17 cellular contexts compared by ENCODE assay signal in the genomic region with DNA sequence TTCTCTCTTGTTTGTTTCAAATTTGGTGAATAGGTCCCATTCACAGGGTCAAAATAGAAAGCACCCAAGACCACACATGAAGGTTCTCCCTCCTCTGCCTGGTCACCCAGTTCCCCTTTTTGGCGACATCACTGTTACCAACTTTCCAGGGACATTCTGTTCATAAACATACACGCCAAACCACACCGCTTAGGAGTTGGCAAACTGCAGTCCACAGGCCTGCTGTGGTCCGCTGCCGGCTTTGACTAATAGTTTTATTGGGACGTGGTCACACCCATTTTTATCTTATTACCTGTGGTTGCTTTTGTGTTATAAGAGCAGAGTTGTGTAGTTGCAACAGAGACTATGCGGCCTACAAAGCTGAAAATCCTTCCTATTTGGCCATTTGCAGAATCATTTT. TPM values are rescaled to one million over a fixed set of nuclear protein-coding genes. Genes with fewer than 3 reads are reported as not detected.
A peak's percentile ranks its signal among the peaks of the same experiment; 100 is the strongest.
DNase-seq lines count a peak whose midpoint lies in the region; ATAC-seq, FAIRE-seq and TF ChIP-seq lines count a peak whose summit lies in the region.
"Had no signal": no experiment of that assay in that cellular context is flagged by ENCODE, and none has a peak within 500 bp of the region (broad histone marks: within the 10 kb centered on the region; RNA-seq: fewer than 3 reads in every experiment).

No MANE protein-coding gene starts in this region.

- H3K4me3 Mint-ChIP-seq in natural killer cell treated with Interleukin-12 subunit alpha and Interleukin-12 subunit beta and Interleukin-15 and Interleukin-18, amount 100 ng/mL, for 72 hours = no peak overlapping the region
- H3K4me3 Mint-ChIP-seq: activated B cell treated with CpG ODN at 0.5 μM for 24 hours, endodermal cell had no signal

- H3K9me3 ChIP-seq in pancreas = no peaks in the 10 kb centered on the region
- H3K9me3 ChIP-seq: breast epithelium, vagina had no signal

- no peaks in the 10 kb centered on the region for H3K27me3 ChIP-seq in pancreas
- H3K27me3 ChIP-seq: breast epithelium, vagina had no signal

- H3K27ac ChIP-seq in epithelial cell of prostate = no peak overlapping the region
- no peak overlapping the region for H3K27ac ChIP-seq in pancreas
- H3K27ac ChIP-seq: breast epithelium, vagina had no signal

- DNase-seq in Ammon's horn (ENCODE audit: low spot score) (peak; percentile 50), OCI-M1 (lab: John Stamatoyannopoulos, UW) (peak; percentile 36), epithelial cell of prostate (ENCODE audit: low read depth, low spot score) (peak; percentile 51), pancreas (no peak), HTR-8/SVneo (ENCODE audit: insufficient read length, low spot score) (no peak), NCI-H1092 (lab: John Stamatoyannopoulos, UW) (no peak), D721Med (ENCODE audit: insufficient read length, low spot score) (no peak)
- no peak for DNase-seq in natural killer cell treated with Interleukin-12 subunit alpha and Interleukin-12 subunit beta and Interleukin-15 and Interleukin-18, amount 100 ng/mL, for 72 hours (ENCODE audit: low spot score)
- DNase-seq: activated B cell treated with CpG ODN at 0.5 μM for 24 hours; activated naive CD4-positive, alpha-beta T cell treated with Interleukin-2 at 50 U/mL for 16 hours; endodermal cell; GDM1; glutamatergic neuron; NCI-H187 treated with DMSO at 0.1 percent for 48 hours; NCI-H524 had no signal

- H3K27me3 Mint-ChIP-seq in natural killer cell treated with Interleukin-12 subunit alpha and Interleukin-12 subunit beta and Interleukin-15 and Interleukin-18, amount 100 ng/mL, for 72 hours = no peaks in the 10 kb centered on the region
- H3K27me3 Mint-ChIP-seq: activated B cell treated with CpG ODN at 0.5 μM for 24 hours had no signal

- FAIRE-seq in pancreas (lab: Jason Lieb, UNC) = no peak
- FAIRE-seq in HTR-8/SVneo (lab: Jason Lieb, UNC) = no peak
- FAIRE-seq in D721Med (lab: Jason Lieb, UNC) = no peak

- no peak for TF ChIP-seq CTCF in pancreas (IDR thresholded peaks at IDR 0.05)
- TF ChIP-seq CTCF in D721Med (IDR thresholded peaks at IDR 0.05; ENCODE audit: insufficient read depth, missing control alignments) = no peak

- no peak overlapping the region for H3K27ac Mint-ChIP-seq in natural killer cell treated with Interleukin-12 subunit alpha and Interleukin-12 subunit beta and Interleukin-15 and Interleukin-18, amount 100 ng/mL, for 72 hours
- H3K27ac Mint-ChIP-seq: activated B cell treated with CpG ODN at 0.5 μM for 24 hours had no signal

- no peaks in the 10 kb centered on the region for H3K4me1 Mint-ChIP-seq in natural killer cell treated with Interleukin-12 subunit alpha and Interleukin-12 subunit beta and Interleukin-15 and Interleukin-18, amount 100 ng/mL, for 72 hours (ENCODE audit: low read depth in 2 of 2)
- H3K4me1 Mint-ChIP-seq: endodermal cell had no signal

- ATAC-seq in pancreas = peak in 3 of 4 donors; percentile 35 to 54 (median 40)
- no peak for ATAC-seq in natural killer cell treated with Interleukin-12 subunit alpha and Interleukin-12 subunit beta and Interleukin-15 and Interleukin-18, amount 100 ng/mL, for 72 hours

- no peak overlapping the region for H3K4me3 ChIP-seq in pancreas
- H3K4me3 ChIP-seq: breast epithelium, vagina had no signal

- no peaks in the 10 kb centered on the region for H3K4me1 ChIP-seq in pancreas
- H3K4me1 ChIP-seq: breast epithelium, vagina had no signal

- intact Hi-C loops in pancreas (cut with DNase I) = no loop called here

- H3K36me3 Mint-ChIP-seq in natural killer cell treated with Interleukin-12 subunit alpha and Interleukin-12 subunit beta and Interleukin-15 and Interleukin-18, amount 100 ng/mL, for 72 hours = no peaks in the 10 kb centered on the region

- H3K36me3 ChIP-seq in pancreas = no peaks in the 10 kb centered on the region
- H3K36me3 ChIP-seq: breast epithelium, vagina had no signal

- H3K9me3 Mint-ChIP-seq in natural killer cell treated with Interleukin-12 subunit alpha and Interleukin-12 subunit beta and Interleukin-15 and Interleukin-18, amount 100 ng/mL, for 72 hours = no peaks in the 10 kb centered on the region
- H3K9me3 Mint-ChIP-seq: activated B cell treated with CpG ODN at 0.5 μM for 24 hours, endodermal cell had no signal

- WGBS in pancreas, 2 donors = 70 to 78% methylated on average over 7 of the region's 7 CpGs

RNA-seq across cellular contexts. Expression of gene UHRF1, which starts 24.2 kb away (rescaled TPM):
- 1 to 10 TPM in 3 of 6 donors, under 1 TPM in 3; 0.28 to 1.7 (median 0.96) TPM for total RNA-seq in pancreas
- polyA plus RNA-seq in pancreas = under 1 TPM; 0.45 to 0.84 TPM
- 100 to 1,000 TPM in 1 of 2 donors, 10 to 100 TPM in 1; 75.5 to 201 TPM for total RNA-seq in natural killer cell treated with Interleukin-12 subunit alpha and Interleukin-12 subunit beta and Interleukin-15 and Interleukin-18, amount 100 ng/mL, for 72 hours

RNA-seq across cellular contexts. Expression of gene ARRDC5, which starts 30.8 kb away (rescaled TPM):
- total RNA-seq in pancreas = under 1 TPM in 3 of 6 donors, not detected in 3; 0.12 to 0.15 (median 0.14) TPM
- polyA plus RNA-seq in pancreas = under 1 TPM in 1 of 2 donors, not detected in 1; 0.09 TPM
- total RNA-seq in natural killer cell treated with Interleukin-12 subunit alpha and Interleukin-12 subunit beta and Interleukin-15 and Interleukin-18, amount 100 ng/mL, for 72 hours = 1 to 10 TPM; 1.6 to 2.2 TPM
- total RNA-seq: endodermal cell had no signal

RNA-seq across cellular contexts. Expression of gene KDM4B, which starts 35.4 kb away (rescaled TPM):
- total RNA-seq in pancreas = 10 to 100 TPM; 13.8 to 22.7 (median 18.5) TPM
- polyA plus RNA-seq in pancreas = 10 to 100 TPM; 15.0 to 24.0 TPM
- total RNA-seq in natural killer cell treated with Interleukin-12 subunit alpha and Interleukin-12 subunit beta and Interleukin-15 and Interleukin-18, amount 100 ng/mL, for 72 hours = 10 to 100 TPM; 57.0 to 63.1 TPM

Comparison
In these comparisons a context has a peak if more than half of its experiments do, and no peak if none do; other contexts are left out.
1. DNase-seq: peak in Ammon's horn (single experiment), OCI-M1 (single experiment) and epithelial cell of prostate (single experiment); none in pancreas (0 of 6), natural killer cell treated with Interleukin-12 subunit alpha and Interleukin-12 subunit beta and Interleukin-15 and Interleukin-18, amount 100 ng/mL, for 72 hours (single experiment), HTR-8/SVneo (single experiment), NCI-H1092 (single experiment) and D721Med (single experiment).
2. ATAC-seq: peak in pancreas (3 of 4); none in natural killer cell treated with Interleukin-12 subunit alpha and Interleukin-12 subunit beta and Interleukin-15 and Interleukin-18, amount 100 ng/mL, for 72 hours (0 of 2).
3. RNA of gene UHRF1, which starts 24.2 kb away (total RNA-seq): 75.5 to 201 TPM in natural killer cell treated with Interleukin-12 subunit alpha and Interleukin-12 subunit beta and Interleukin-15 and Interleukin-18, amount 100 ng/mL, for 72 hours; 0.28 to 1.7 TPM in pancreas; every median in the first group is over 10 times any median in the second.